11 cellular contexts compared by ENCODE assay signal in genomic region chr1:184747089-184747955, GRCh38. TPM values are rescaled to one million over a fixed set of nuclear protein-coding genes. Genes with fewer than 3 reads are reported as not detected.
A peak's percentile ranks its signal among the peaks of the same experiment; 100 is the strongest.
DNase-seq lines count a peak whose midpoint lies in the region; ATAC-seq and TF ChIP-seq lines count a peak whose summit lies in the region.
"Had no signal": no experiment of that assay in that cellular context is flagged by ENCODE, and none has a peak within 500 bp of the region (broad histone marks: within the 10 kb centered on the region; RNA-seq: fewer than 3 reads in every experiment).

No MANE protein-coding gene starts in this region.

- H3K27ac ChIP-seq in esophagus muscularis mucosa (replicated peaks in 1 of 4) = no peak overlapping the region

- WGBS in esophagus muscularis mucosa = 68% methylated on average over 3 of the region's 3 CpGs

- CTCF ChIA-PET in activated B cell treated with CpG ODN at 0.5 μM for 24 hours (lab: Charles Lee) = interaction anchor here (0.8 kb wide), 1 partner anchor 934 kb away, joined by 3 read pairs; no protein-coding TSS in a partner anchor

- peaks cover 23% of the 10 kb centered on the region for H3K4me1 Mint-ChIP-seq in activated B cell treated with CpG ODN at 0.5 μM for 24 hours

- peaks cover 13% of the 10 kb centered on the region for H3K4me1 ChIP-seq in mucosa of descending colon (ENCODE audit: low read depth)
- H3K4me1 ChIP-seq in esophagus muscularis mucosa = peaks cover 13 to 30% (median 18%) of the 10 kb centered on the region in 4 donors

- no peak overlapping the region for H3K4me3 ChIP-seq in mucosa of descending colon
- no peak overlapping the region for H3K4me3 ChIP-seq in esophagus muscularis mucosa

- ATAC-seq in GM18511 (IDR thresholded peaks at IDR 0.05; ENCODE audit: unreplicated experiment) (peak; percentile 83), GM21717 (IDR thresholded peaks at IDR 0.05; ENCODE audit: unreplicated experiment) (peak; percentile 84), HG03457 (IDR thresholded peaks at IDR 0.05; ENCODE audit: unreplicated experiment) (peak; percentile 67), activated B cell treated with CpG ODN at 0.5 μM for 24 hours (ENCODE audit: low read depth) (peak; percentile 81), mucosa of descending colon (no peak)
- ATAC-seq: effector memory CD8-positive, alpha-beta T cell had no signal

- TF ChIP-seq CTCF in activated B cell treated with CpG ODN at 0.5 μM for 24 hours (IDR thresholded peaks at IDR 0.05) (no peak), mucosa of descending colon (IDR thresholded peaks at IDR 0.05) (no peak), esophagus muscularis mucosa (IDR thresholded peaks at IDR 0.05) (no peak)

- H3K9me3 Mint-ChIP-seq in activated B cell treated with CpG ODN at 0.5 μM for 24 hours = no peaks in the 10 kb centered on the region
- H3K9me3 Mint-ChIP-seq: effector memory CD8-positive, alpha-beta T cell had no signal

- H3K27me3 ChIP-seq in esophagus muscularis mucosa = no peaks in the 10 kb centered on the region

- DNase-seq in activated B cell treated with CpG ODN at 0.5 μM for 24 hours = no peak
- DNase-seq in mucosa of descending colon = no peak
- no peak for DNase-seq in esophagus muscularis mucosa (ENCODE audit: extremely low spot score)
- no peak for DNase-seq in superior temporal gyrus (ENCODE audit: extremely low spot score)
- no peak for DNase-seq in DMS153 treated with DMSO at 0.1 percent for 48 hours (lab: John Stamatoyannopoulos, UW; ENCODE audit: unreplicated experiment)
- DNase-seq: effector memory CD8-positive, alpha-beta T cell; EL; Right ventricle myocardium superior had no signal

- no peaks in the 10 kb centered on the region for H3K27me3 Mint-ChIP-seq in activated B cell treated with CpG ODN at 0.5 μM for 24 hours
- H3K27me3 Mint-ChIP-seq: effector memory CD8-positive, alpha-beta T cell had no signal

- no peak for TF ChIP-seq POLR2A in esophagus muscularis mucosa (IDR thresholded peaks at IDR 0.05; ENCODE audit: low read depth)

- no peak overlapping the region for H3K4me3 Mint-ChIP-seq in activated B cell treated with CpG ODN at 0.5 μM for 24 hours

- POLR2A ChIA-PET in activated B cell treated with CpG ODN at 0.5 μM for 24 hours (lab: Charles Lee) = interaction anchor here (0.6 kb wide), 1 partner anchor 410 kb away, joined by 3 read pairs; no protein-coding TSS in a partner anchor

- H3K36me3 ChIP-seq in mucosa of descending colon (ENCODE audit: low read depth) = no peaks in the 10 kb centered on the region
- no peaks in the 10 kb centered on the region for H3K36me3 ChIP-seq in esophagus muscularis mucosa

- H3K9me3 ChIP-seq in mucosa of descending colon = no peaks in the 10 kb centered on the region
- no peaks in the 10 kb centered on the region for H3K9me3 ChIP-seq in esophagus muscularis mucosa

- H3K27ac Mint-ChIP-seq in activated B cell treated with CpG ODN at 0.5 μM for 24 hours = peak overlapping the region; percentile 35

- peaks cover 8% of the 10 kb centered on the region for H3K36me3 Mint-ChIP-seq in activated B cell treated with CpG ODN at 0.5 μM for 24 hours (ENCODE audit: low read depth)

- TF ChIP-seq EP300 in esophagus muscularis mucosa (IDR thresholded peaks at IDR 0.05) = no peak

- intact Hi-C loops in activated B cell treated with CpG ODN at 0.5 μM for 24 hours (cut with micrococcal nuclease) (loop anchor here (1.0 kb wide), 1 partner anchor 8 kb away; no protein-coding TSS in a partner anchor), mucosa of descending colon (cut with DNase I, micrococcal nuclease) (no loop called here), esophagus muscularis mucosa (cut with DNase I) (no loop called here)

RNA-seq across cellular contexts. Expression of gene EDEM3, which starts 7.3 kb away (rescaled TPM):
- 11.5 and 16.2 TPM in 2 replicates for total RNA-seq in activated B cell treated with CpG ODN at 0.5 μM for 24 hours
- 10 to 100 TPM; 32.1 to 66.3 (median 66.0) TPM for total RNA-seq in mucosa of descending colon
- 10 to 100 TPM; 28.7 to 36.1 (median 29.4) TPM for total RNA-seq in esophagus muscularis mucosa
